Comparison of ENCODE assay signal across 12 cellular contexts in the genomic region with DNA sequence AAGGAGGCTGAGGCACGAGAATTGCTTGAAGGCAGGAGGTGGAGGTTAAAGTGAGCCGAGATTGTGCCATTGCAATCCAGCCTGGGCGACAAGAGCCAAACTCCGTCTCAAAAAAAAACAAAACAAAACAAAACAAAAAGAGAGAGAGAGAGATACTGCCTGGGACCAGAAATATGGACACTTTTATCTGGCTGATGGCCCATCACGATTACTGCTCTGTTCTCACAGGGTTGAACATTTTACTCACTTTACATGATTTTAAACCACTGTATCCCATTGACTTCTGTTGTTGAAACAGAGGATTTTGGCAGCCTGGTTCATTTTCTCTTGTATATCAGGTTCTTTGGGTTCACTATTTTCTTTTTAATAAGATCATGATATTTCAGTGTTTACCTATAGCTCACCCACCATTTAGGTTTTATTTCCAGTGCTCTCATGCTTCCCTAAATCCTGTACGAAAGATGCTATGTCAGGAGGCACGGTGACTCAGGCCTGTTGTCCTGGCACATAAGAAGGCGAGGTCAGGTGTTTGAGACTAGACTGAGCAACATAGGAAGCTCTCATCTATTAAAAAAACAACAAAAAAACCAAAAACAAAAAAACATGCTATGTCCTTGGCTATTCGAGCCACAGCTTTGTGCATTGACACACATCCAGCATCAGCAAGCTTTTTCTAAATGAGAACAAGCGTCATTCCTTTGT. TPM values are rescaled to one million over a fixed set of nuclear protein-coding genes. Genes with fewer than 3 reads are reported as not detected.
DNase-seq lines count a peak whose midpoint lies in the region; ATAC-seq and TF ChIP-seq lines count a peak whose summit lies in the region.
"Had no signal": no experiment of that assay in that cellular context is flagged by ENCODE, and none has a peak within 500 bp of the region (broad histone marks: within the 10 kb centered on the region; RNA-seq: fewer than 3 reads in every experiment).

No MANE protein-coding gene starts in this region.

- H3K4me1 ChIP-seq in KMS-11 (ENCODE audit: low read depth, poor library complexity, severe bottlenecking) (peaks cover 18% of the 10 kb centered on the region), foreskin keratinocyte (no peaks in the 10 kb centered on the region), suprapubic skin (peaks cover 3% of the 10 kb centered on the region)

- H3K9me3 Mint-ChIP-seq in CD4-positive, alpha-beta T cell, result no peaks in the 10 kb centered on the region

- POLR2A ChIA-PET in CD4-positive, alpha-beta T cell (lab: Charles Lee), result interaction anchor here (0.7 to 2.0 kb wide), 11 partner anchors 9 to 517 kb away, joined by 3 to 21 read pairs (median 5); partner anchors contain the start of genes RREB1 and SNRNP48

- no peaks in the 10 kb centered on the region for H3K27me3 ChIP-seq in CD4-positive, alpha-beta T cell (ENCODE audit: control insufficient read depth, insufficient read depth, low read length)
- H3K27me3 ChIP-seq in KMS-11 (ENCODE audit: insufficient read depth, low read depth) (peaks cover 9% of the 10 kb centered on the region), foreskin keratinocyte (no peaks in the 10 kb centered on the region), suprapubic skin (no peaks in the 10 kb centered on the region)

- no peak for TF ChIP-seq EP300 in suprapubic skin (IDR thresholded peaks at IDR 0.05)

- no peak for DNase-seq in CD4-positive, alpha-beta T cell
- peak in 1 of 2 donors; percentile 25 for DNase-seq in foreskin keratinocyte
- no peak for DNase-seq in omental fat pad (ENCODE audit: low spot score)
- DNase-seq in suprapubic skin (ENCODE audit: low spot score in 2 of 2), result no peak
- no peak for DNase-seq in mucosa of gallbladder (ENCODE audit: low spot score)
- DNase-seq: cortex of kidney, mesendoderm, NCI-H1436 treated with DMSO at 0.1 percent for 48 hours, SHP77 had no signal

- TF ChIP-seq POLR2A in suprapubic skin (IDR thresholded peaks at IDR 0.05), result no peak

- ATAC-seq in CD4-positive, alpha-beta T cell (ENCODE audit: poor library complexity), result peak; percentile 9
- peak; percentile 32 for ATAC-seq in GM19438 (IDR thresholded peaks at IDR 0.05; ENCODE audit: low read depth, unreplicated experiment)
- ATAC-seq in foreskin keratinocyte, result peak; percentile 69
- ATAC-seq in omental fat pad (ENCODE audit: low FRiP score), result no peak
- no peak for ATAC-seq in HG03097 (IDR thresholded peaks at IDR 0.05; ENCODE audit: low FRiP score, unreplicated experiment)

- no peaks in the 10 kb centered on the region for H3K79me2 ChIP-seq in KMS-11 (ENCODE audit: insufficient read depth, low read depth)

- peaks cover 12% of the 10 kb centered on the region for H3K4me1 Mint-ChIP-seq in CD4-positive, alpha-beta T cell (ENCODE audit: low read depth)

- H3K4me2 ChIP-seq in KMS-11, result peak overlapping the region; percentile 54

- 79% methylated on average over 10 of the region's 10 CpGs for WGBS in suprapubic skin

- no peaks in the 10 kb centered on the region for H3K36me3 ChIP-seq in KMS-11 (ENCODE audit: insufficient read depth)
- no peaks in the 10 kb centered on the region for H3K36me3 ChIP-seq in suprapubic skin

- intact Hi-C loops in CD4-positive, alpha-beta T cell (cut with DNase I, micrococcal nuclease), result no loop called here

- no peak overlapping the region for H3K4me3 Mint-ChIP-seq in CD4-positive, alpha-beta T cell

- CTCF ChIA-PET in CD4-positive, alpha-beta T cell (lab: Charles Lee), result interaction anchor here (1.0 kb wide), 1 partner anchor 14 kb away, joined by 4 read pairs; no protein-coding TSS in a partner anchor

- TF ChIP-seq CTCF in CD4-positive, alpha-beta T cell (IDR thresholded peaks at IDR 0.05), result no peak
- TF ChIP-seq CTCF in KMS-11 (conservative IDR thresholded peaks at IDR 0.05; ENCODE audit: low read depth, low read length) (no peak), foreskin keratinocyte (conservative IDR thresholded peaks at IDR 0.05) (no peak), omental fat pad (IDR thresholded peaks at IDR 0.05) (no peak), suprapubic skin (IDR thresholded peaks at IDR 0.05) (no peak)

- H3K27me3 Mint-ChIP-seq in CD4-positive, alpha-beta T cell, result no peaks in the 10 kb centered on the region

- no peak overlapping the region for H2AFZ ChIP-seq in KMS-11 (ENCODE audit: low read depth)

- no peak overlapping the region for H3K4me3 ChIP-seq in KMS-11 (IDR thresholded peaks at IDR 0.05; ENCODE audit: insufficient read depth, low read depth, low read length)
- no peak overlapping the region for H3K4me3 ChIP-seq in suprapubic skin

- H3K36me3 Mint-ChIP-seq in CD4-positive, alpha-beta T cell (ENCODE audit: low read depth), result no peaks in the 10 kb centered on the region

- no peaks in the 10 kb centered on the region for H3K9me3 ChIP-seq in CD4-positive, alpha-beta T cell (ENCODE audit: control insufficient read depth, low read length)
- H3K9me3 ChIP-seq in suprapubic skin, result no peaks in the 10 kb centered on the region

- H3K9ac ChIP-seq in KMS-11, result no peak overlapping the region

- H3K27ac ChIP-seq in CD4-positive, alpha-beta T cell (ENCODE audit: low read depth, low read length), result no peak overlapping the region
- H3K27ac ChIP-seq in KMS-11 (no peak overlapping the region), foreskin keratinocyte (no peak overlapping the region), suprapubic skin (no peak overlapping the region)

- H3K27ac Mint-ChIP-seq in CD4-positive, alpha-beta T cell, result peak overlapping the region; percentile 58

- no peaks in the 10 kb centered on the region for H4K20me1 ChIP-seq in KMS-11 (ENCODE audit: insufficient read depth)

RNA-seq across cellular contexts. Expression of gene RREB1, which starts 34.5 kb away (rescaled TPM):
- 10 to 100 TPM; 56.5 to 60.0 TPM for total RNA-seq in CD4-positive, alpha-beta T cell
- 25.4 and 25.8 TPM in 2 replicates for total RNA-seq in foreskin keratinocyte
- 2.9 and 3.2 TPM in 2 replicates for polyA plus RNA-seq in foreskin keratinocyte
- total RNA-seq in omental fat pad, result 10 to 100 TPM; 24.9 to 48.1 (median 40.6) TPM
- total RNA-seq in suprapubic skin, result 100 to 1,000 TPM in 1 of 4 donors, 10 to 100 TPM in 3; 56.2 to 102 (median 62.6) TPM
- total RNA-seq in mucosa of gallbladder, result 74.3 TPM

Comparison
In these comparisons a context has a peak if more than half of its experiments do, and no peak if none do; other contexts are left out.
1. ATAC-seq: peak in CD4-positive, alpha-beta T cell (single experiment), GM19438 (single experiment) and foreskin keratinocyte (single experiment); none in omental fat pad (single experiment) and HG03097 (single experiment).